8 cellular contexts compared by ENCODE assay signal in genomic region chr13:110387451-110388140, GRCh38.
DNase-seq lines count a peak whose midpoint lies in the region; ATAC-seq and TF ChIP-seq lines count a peak whose summit lies in the region.

No MANE protein-coding gene starts in this region.

- H3K9ac ChIP-seq in neural progenitor cell (no peak overlapping the region), SK-N-SH (no peak overlapping the region)

- no peak overlapping the region for H3K4me3 Mint-ChIP-seq in neural progenitor cell
- peak overlapping the region in 4 of 8 donors; percentile 20 to 35 (median 24) for H3K4me3 Mint-ChIP-seq in CD4-positive, alpha-beta memory T cell

- no peaks in the 10 kb centered on the region for H3K27me3 ChIP-seq in neural progenitor cell
- no peaks in the 10 kb centered on the region for H3K27me3 ChIP-seq in SK-N-SH (ENCODE audit: insufficient read depth)
- no peaks in the 10 kb centered on the region for H3K27me3 ChIP-seq in CD4-positive, alpha-beta memory T cell (ENCODE audit: insufficient read depth, low read length)
- no peaks in the 10 kb centered on the region for H3K27me3 ChIP-seq in MG63

- H3K79me2 ChIP-seq in neural progenitor cell (ENCODE audit: low read depth) (no peaks in the 10 kb centered on the region), SK-N-SH (ENCODE audit: insufficient read depth) (peaks cover 83% of the 10 kb centered on the region)

- H4K20me1 ChIP-seq in neural progenitor cell (ENCODE audit: low read depth) (no peaks in the 10 kb centered on the region), SK-N-SH (ENCODE audit: insufficient read depth) (no peaks in the 10 kb centered on the region)

- H3K9me2 ChIP-seq in SK-N-SH, result no peaks in the 10 kb centered on the region

- CTCF ChIA-PET in SK-N-SH (lab: Yijun Ruan, JAX), result interaction anchor here (1.4 kb wide), 1 partner anchor 25 kb away, joined by 3 read pairs; no protein-coding TSS in a partner anchor
- CTCF ChIA-PET in CD4-positive, alpha-beta memory T cell (lab: Charles Lee; ENCODE audit: partially characterized antibody), result interaction anchor here (1.1 kb wide), 1 partner anchor 11 kb away, joined by 3 read pairs; no protein-coding TSS in a partner anchor

- H3F3A ChIP-seq in neural progenitor cell (ENCODE audit: low read depth), result peaks cover 8% of the 10 kb centered on the region
- H3F3A ChIP-seq in SK-N-SH (replicated peaks; ENCODE audit: insufficient read depth), result peaks cover 12% of the 10 kb centered on the region

- H3K4me2 ChIP-seq in neural progenitor cell (no peak overlapping the region), SK-N-SH (no peak overlapping the region)

- ATAC-seq in GM19351 (IDR thresholded peaks at IDR 0.05; ENCODE audit: unreplicated experiment) (peak; percentile 93), HG03439 (IDR thresholded peaks at IDR 0.05; ENCODE audit: unreplicated experiment) (peak; percentile 80)

- H3K27me3 Mint-ChIP-seq in neural progenitor cell (ENCODE audit: insufficient read depth, low read depth), result peaks cover 6% of the 10 kb centered on the region
- peaks cover 19 to 22% of the 10 kb centered on the region in 2 donors for H3K27me3 Mint-ChIP-seq in CD4-positive, alpha-beta memory T cell

- H3K36me3 ChIP-seq in neural progenitor cell (no peaks in the 10 kb centered on the region), SK-N-SH (replicated peaks in 1 of 2; ENCODE audit: control insufficient read depth in 1 of 2, insufficient read depth in 2 of 2, low read length in 1 of 2) (peaks cover 0 to 44% of the 10 kb centered on the region in 2 experiments), MG63 (no peaks in the 10 kb centered on the region; the same call in 1 of the 2 replicates)
- H3K36me3 ChIP-seq in CD4-positive, alpha-beta memory T cell (ENCODE audit: insufficient read depth, low read length), result no peaks in the 10 kb centered on the region

- no peak for TF ChIP-seq RAD21 in SK-N-SH (IDR thresholded peaks at IDR 0.05; ENCODE audit: low read length)

- H2AFZ ChIP-seq in neural progenitor cell (replicated peaks) (no peak overlapping the region), SK-N-SH (ENCODE audit: low read depth) (no peak overlapping the region)

- no peaks in the 10 kb centered on the region for H3K4me1 ChIP-seq in neural progenitor cell
- H3K4me1 ChIP-seq in SK-N-SH (ENCODE audit: control insufficient read depth in 1 of 2, insufficient read depth in 2 of 2, low read depth in 1 of 2, low read length in 1 of 2), result peaks cover 6 to 22% of the 10 kb centered on the region in 2 experiments; a peak in 3 of 4 replicates
- H3K4me1 ChIP-seq in CD4-positive, alpha-beta memory T cell (ENCODE audit: insufficient read depth, low read length), result no peaks in the 10 kb centered on the region

- no peak for TF ChIP-seq EP300 in SK-N-SH (IDR thresholded peaks at IDR 0.05; ENCODE audit: borderline replicate concordance in 1 of 2, low read depth in 1 of 2, low read length in 1 of 2)

- DNase-seq in A172 (ENCODE audit: low spot score) (peak; percentile 86), coronary artery (ENCODE audit: low spot score) (peak; percentile 89), neural progenitor cell (ENCODE audit: low spot score) (peak; percentile 48), SK-N-SH (no peak), MG63 (no peak)
- DNase-seq in CD4-positive, alpha-beta memory T cell, result no peak

- TF ChIP-seq CTCF in coronary artery (IDR thresholded peaks at IDR 0.05) (no peak), neural progenitor cell (IDR thresholded peaks at IDR 0.05) (no peak), SK-N-SH (IDR thresholded peaks at IDR 0.05) (no peak)

- peaks cover 50% of the 10 kb centered on the region for H3K9me3 Mint-ChIP-seq in neural progenitor cell
- H3K9me3 Mint-ChIP-seq in CD4-positive, alpha-beta memory T cell, result peaks cover 0 to 5% (median 2%) of the 10 kb centered on the region in 8 donors

- H3K4me1 Mint-ChIP-seq in neural progenitor cell, result peaks cover 30% of the 10 kb centered on the region
- peaks cover 0 to 13% (median 5%) of the 10 kb centered on the region in 4 donors for H3K4me1 Mint-ChIP-seq in CD4-positive, alpha-beta memory T cell

- peak overlapping the region; percentile 93 to 98 for H3K27ac ChIP-seq in coronary artery
- no peak overlapping the region for H3K27ac ChIP-seq in neural progenitor cell
- H3K27ac ChIP-seq in SK-N-SH (ENCODE audit: low read depth in 2 of 2, low read length in 1 of 2), result peak overlapping the region in 1 of 2 experiments; percentile 50; a peak in 1 of 4 replicates
- no peak overlapping the region for H3K27ac ChIP-seq in CD4-positive, alpha-beta memory T cell (ENCODE audit: low read depth, low read length)

- WGBS in SK-N-SH (ENCODE audit: low lambda C conversion rate), result 94% methylated on average over 24 of the region's 26 CpGs

- H3K9me3 ChIP-seq in neural progenitor cell (ENCODE audit: low read depth) (no peaks in the 10 kb centered on the region), SK-N-SH (no peaks in the 10 kb centered on the region), MG63 (peaks cover 7% of the 10 kb centered on the region)
- H3K9me3 ChIP-seq in CD4-positive, alpha-beta memory T cell (ENCODE audit: control insufficient read depth in 1 of 2, low read length in 2 of 2), result no peaks in the 10 kb centered on the region

- H3K36me3 Mint-ChIP-seq in neural progenitor cell, result peaks cover 46% of the 10 kb centered on the region
- no peaks in the 10 kb centered on the region for H3K36me3 Mint-ChIP-seq in CD4-positive, alpha-beta memory T cell

- H3K4me3 ChIP-seq in coronary artery (peak overlapping the region; percentile 57), neural progenitor cell (no peak overlapping the region), SK-N-SH (ENCODE audit: low read depth in 2 of 2, low read length in 1 of 2) (no peak overlapping the region), MG63 (no peak overlapping the region)
- H3K4me3 ChIP-seq in CD4-positive, alpha-beta memory T cell (ENCODE audit: low read length in 2 of 2), result no peak overlapping the region

- intact Hi-C loops in CD4-positive, alpha-beta memory T cell (cut with micrococcal nuclease), result no loop called here

- POLR2A ChIA-PET in SK-N-SH (lab: Yijun Ruan, JAX), result no interaction called here
- POLR2A ChIA-PET in CD4-positive, alpha-beta memory T cell (lab: Charles Lee; ENCODE audit: partially characterized antibody), result no interaction called here

- peak overlapping the region; percentile 53 for H3K27ac Mint-ChIP-seq in neural progenitor cell
- H3K27ac Mint-ChIP-seq in CD4-positive, alpha-beta memory T cell, result no peak overlapping the region

TF ChIP-seq in SK-N-SH, 30 proteins besides CTCF, POLR2A, EP300 and RAD21 (continues in another document):
- TF ChIP-seq POLR2AphosphoS5 (IDR thresholded peaks at IDR 0.05; ENCODE audit: low read depth, low read length) (no peak), ZBTB33 (IDR thresholded peaks at IDR 0.05; ENCODE audit: borderline replicate concordance, low read depth) (no peak), RXRA (IDR thresholded peaks at IDR 0.05; ENCODE audit: borderline replicate concordance, low read depth) (no peak), RFX5 (IDR thresholded peaks at IDR 0.05; ENCODE audit: low read length) (no peak), JUND (IDR thresholded peaks at IDR 0.05) (no peak), NRF1 (IDR thresholded peaks at IDR 0.05; ENCODE audit: low read depth, low read length) (no peak), TAF1 (IDR thresholded peaks at IDR 0.05; ENCODE audit: borderline replicate concordance, low read depth, low read length) (no peak), GABPA (IDR thresholded peaks at IDR 0.05; ENCODE audit: low read depth) (no peak), USF2 (IDR thresholded peaks at IDR 0.05; ENCODE audit: borderline replicate concordance, low read depth, low read length) (no peak), SMC3 (IDR thresholded peaks at IDR 0.05; ENCODE audit: low read depth, low read length) (no peak), RCOR1 (IDR thresholded peaks at IDR 0.05; ENCODE audit: low read length) (no peak), IRF3 (IDR thresholded peaks at IDR 0.05; ENCODE audit: low read depth, low read length) (no peak), GATA2 (CRISPR knock-in tag; IDR thresholded peaks at IDR 0.05) (no peak), SIN3A (IDR thresholded peaks at IDR 0.05; ENCODE audit: borderline replicate concordance, low read depth, low read length) (no peak), YY1 (IDR thresholded peaks at IDR 0.05; ENCODE audit: low read depth) (no peak)

Comparison
In these comparisons a context has a peak if more than half of its experiments do, and no peak if none do; other contexts are left out.
1. DNase-seq: peak in A172 (single experiment), coronary artery (single experiment) and neural progenitor cell (single experiment); none in SK-N-SH (single experiment), CD4-positive, alpha-beta memory T cell (0 of 5) and MG63 (single experiment).
2. H3K27ac ChIP-seq: peak in coronary artery (2 of 2); none in neural progenitor cell (single experiment) and CD4-positive, alpha-beta memory T cell (single experiment).